18 cellular contexts compared by ENCODE assay signal in the genomic region with DNA sequence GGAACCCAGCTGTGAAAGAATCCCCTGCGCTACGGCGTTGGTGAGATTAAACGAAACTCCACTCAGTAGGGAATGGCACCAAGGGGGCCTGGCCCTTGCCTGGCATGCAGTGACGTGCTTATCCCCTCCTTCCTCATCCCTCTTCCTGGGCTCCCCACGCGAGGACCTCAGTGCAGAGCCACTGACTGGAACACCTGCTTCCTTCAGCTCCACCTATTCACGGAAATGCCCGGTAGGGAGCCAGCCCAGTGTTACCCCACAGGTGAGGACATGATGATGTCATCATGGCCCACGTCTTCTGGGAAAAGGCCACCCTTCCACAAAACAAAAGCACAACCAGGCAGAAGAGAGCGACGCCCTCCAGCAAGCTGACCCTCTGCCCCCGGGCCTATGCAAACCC. TPM values are rescaled to one million over a fixed set of nuclear protein-coding genes. Genes with fewer than 3 reads are reported as not detected.
DNase-seq lines count a peak whose midpoint lies in the region; ATAC-seq, FAIRE-seq and TF ChIP-seq lines count a peak whose summit lies in the region.
"Had no signal": no experiment of that assay in that cellular context is flagged by ENCODE, and none has a peak within 500 bp of the region (broad histone marks: within the 10 kb centered on the region; RNA-seq: fewer than 3 reads in every experiment).

No MANE protein-coding gene starts in this region.

- DNase-seq in G401 (ENCODE audit: low spot score) (peak; percentile 53), bronchial epithelial cell (ENCODE audit: low read depth) (peak; percentile 46), glomerular visceral epithelial cell (ENCODE audit: extremely low spot score) (no peak)
- no peak for DNase-seq in activated naive CD4-positive, alpha-beta T cell (lab: John Stamatoyannopoulos, UW)
- DNase-seq: activated CD4-positive, alpha-beta T cell treated with anti-CD3 and anti-CD28 coated beads for 1 hour; activated naive CD4-positive, alpha-beta T cell treated with anti-CD3 and anti-CD28 coated beads for 36 hours; effector CD8-positive, alpha-beta T cell; mesendoderm; NCI-H1092; NCI-H748 treated with DMSO at 0.1 percent for 48 hours; stimulated activated naive B cell treated with anti-CD40 and anti-IgM and Interleukin-4, amounts not matched to agents 10 μg/mL and 1 μg/mL and 100 μg/mL, for 72 hours had no signal

- peaks cover 54% of the 10 kb centered on the region for H3K4me1 Mint-ChIP-seq in nephron
- H3K4me1 Mint-ChIP-seq: stimulated activated naive B cell treated with anti-CD40 and anti-IgM and Interleukin-4, amounts not matched to agents 10 μg/mL and 1 μg/mL and 100 μg/mL, for 72 hours had no signal

- H3K27ac ChIP-seq in BLaER1 treated with 17β-estradiol and CSF1 and Interleukin-3, amounts not matched to agents 10 nM and 100 nM: peak overlapping the region in 2 of 11 experiments; percentile 1 to 20; a peak in 1 of 22 replicates

- H3K4me3 Mint-ChIP-seq in nephron: no peak overlapping the region
- H3K4me3 Mint-ChIP-seq: activated naive CD4-positive, alpha-beta T cell treated with anti-CD3 and anti-CD28 coated beads for 36 hours; stimulated activated naive B cell treated with anti-CD40 and anti-IgM and Interleukin-4, amounts not matched to agents 10 μg/mL and 1 μg/mL and 100 μg/mL, for 72 hours; T-helper 1 cell treated with Interleukin-12 subunit alpha and Interleukin-12 subunit beta and Interleukin-4 antibody, amounts not matched to agents 30 μg/mL and 1 μg/mL, for 36 hours had no signal

- H3K9ac ChIP-seq in BLaER1 treated with 17β-estradiol and CSF1 and Interleukin-3, amounts not matched to agents 10 nM and 100 nM: peak overlapping the region in 2 of 11 experiments; percentile 2 to 33; a peak in 2 of 22 replicates

- no peaks in the 10 kb centered on the region for H3K9me3 Mint-ChIP-seq in nephron
- H3K9me3 Mint-ChIP-seq: activated naive CD4-positive, alpha-beta T cell treated with anti-CD3 and anti-CD28 coated beads for 36 hours; T-helper 1 cell treated with Interleukin-12 subunit alpha and Interleukin-12 subunit beta and Interleukin-4 antibody, amounts not matched to agents 30 μg/mL and 1 μg/mL, for 36 hours had no signal

- FAIRE-seq in bronchial epithelial cell (lab: Jason Lieb, UNC): peak; percentile 66
- FAIRE-seq: frontal cortex, urothelium cell line had no signal

- TF ChIP-seq CTCF in bronchial epithelial cell (IDR thresholded peaks at IDR 0.05; ENCODE audit: insufficient read depth, low read length, severe bottlenecking): no peak
- no peak for TF ChIP-seq CTCF in nephron (IDR thresholded peaks at IDR 0.05; ENCODE audit: unreplicated experiment in 3 of 3)

- no peak for ATAC-seq in HG02870 (IDR thresholded peaks at IDR 0.05; ENCODE audit: unreplicated experiment)
- ATAC-seq: stimulated activated naive B cell treated with anti-CD40 and anti-IgM and Interleukin-4, amounts not matched to agents 10 μg/mL and 1 μg/mL and 100 μg/mL, for 72 hours had no signal

- H3K4me3 ChIP-seq in BLaER1 treated with 17β-estradiol and CSF1 and Interleukin-3, amounts not matched to agents 10 nM and 100 nM: no peak overlapping the region
- no peak overlapping the region for H3K4me3 ChIP-seq in bronchial epithelial cell (ENCODE audit: low read depth, low read length)

- peaks cover 13% of the 10 kb centered on the region for H3K27me3 Mint-ChIP-seq in nephron (ENCODE audit: low read depth)

- peaks cover 3 to 99% (median 81%) of the 10 kb centered on the region in 11 experiments; a peak in 20 of 22 replicates for H4K20me1 ChIP-seq in BLaER1 treated with 17β-estradiol and CSF1 and Interleukin-3, amounts not matched to agents 10 nM and 100 nM

- H3K9me3 ChIP-seq in BLaER1 treated with 17β-estradiol and CSF1 and Interleukin-3, amounts not matched to agents 10 nM and 100 nM (replicated peaks in 1 of 11): no peaks in the 10 kb centered on the region
- H3K9me3 ChIP-seq: BE2C had no signal

- H3K36me3 Mint-ChIP-seq in nephron (ENCODE audit: low read depth): no peaks in the 10 kb centered on the region
- H3K36me3 Mint-ChIP-seq: stimulated activated naive B cell treated with anti-CD40 and anti-IgM and Interleukin-4, amounts not matched to agents 10 μg/mL and 1 μg/mL and 100 μg/mL, for 72 hours had no signal

- H3K4me2 ChIP-seq in BLaER1 treated with 17β-estradiol and CSF1 and Interleukin-3, amounts not matched to agents 10 nM and 100 nM: peak overlapping the region; percentile 4 to 96 (median 83); a peak in 20 of 22 replicates

- H3K36me3 ChIP-seq in BLaER1 treated with 17β-estradiol and CSF1 and Interleukin-3, amounts not matched to agents 10 nM and 100 nM: no peaks in the 10 kb centered on the region; a peak in 1 of 22 replicates
- H3K36me3 ChIP-seq in bronchial epithelial cell (ENCODE audit: control insufficient read depth, insufficient read depth, low read length): no peaks in the 10 kb centered on the region

- H3K27me3 ChIP-seq in BLaER1 treated with 17β-estradiol and CSF1 and Interleukin-3, amounts not matched to agents 10 nM and 100 nM: peaks cover 0 to 45% (median 0%) of the 10 kb centered on the region in 11 experiments; a peak in 6 of 22 replicates
- H3K27me3 ChIP-seq in bronchial epithelial cell (ENCODE audit: control insufficient read depth, insufficient read depth, low read length): no peaks in the 10 kb centered on the region
- H3K27me3 ChIP-seq: BE2C had no signal

- peak overlapping the region in 2 of 3 experiments; percentile 59 to 97 for H3K27ac Mint-ChIP-seq in nephron
- H3K27ac Mint-ChIP-seq: activated naive CD4-positive, alpha-beta T cell treated with anti-CD3 and anti-CD28 coated beads for 36 hours; stimulated activated naive B cell treated with anti-CD40 and anti-IgM and Interleukin-4, amounts not matched to agents 10 μg/mL and 1 μg/mL and 100 μg/mL, for 72 hours; T-helper 1 cell treated with Interleukin-12 subunit alpha and Interleukin-12 subunit beta and Interleukin-4 antibody, amounts not matched to agents 30 μg/mL and 1 μg/mL, for 36 hours had no signal

- in situ Hi-C loops in G401 (cut with HindIII; ENCODE audit: low sequenced_read_pairs): no loop called here

- peaks cover 37 to 82% (median 75%) of the 10 kb centered on the region in 10 experiments for H3K4me1 ChIP-seq in BLaER1 treated with 17β-estradiol and CSF1 and Interleukin-3, amounts not matched to agents 10 nM and 100 nM

RNA-seq across cellular contexts. Expression of a gene that starts 42.2 kb away (rescaled TPM):
- 20.4 and 25.8 TPM in 2 replicates for total RNA-seq in G401 (2014; rRNA removed; shearing (Covaris generic))
- total RNA-seq in bronchial epithelial cell: 24.8 and 26.6 TPM in 2 replicates

Comparison
In these comparisons a context has a peak if more than half of its experiments do, and no peak if none do; other contexts are left out.
1. DNase-seq: peak in G401 (single experiment) and bronchial epithelial cell (single experiment); none in activated naive CD4-positive, alpha-beta T cell (0 of 4) and glomerular visceral epithelial cell (single experiment).